Comparison of ENCODE assay signal across 20 cellular contexts in the genomic region with DNA sequence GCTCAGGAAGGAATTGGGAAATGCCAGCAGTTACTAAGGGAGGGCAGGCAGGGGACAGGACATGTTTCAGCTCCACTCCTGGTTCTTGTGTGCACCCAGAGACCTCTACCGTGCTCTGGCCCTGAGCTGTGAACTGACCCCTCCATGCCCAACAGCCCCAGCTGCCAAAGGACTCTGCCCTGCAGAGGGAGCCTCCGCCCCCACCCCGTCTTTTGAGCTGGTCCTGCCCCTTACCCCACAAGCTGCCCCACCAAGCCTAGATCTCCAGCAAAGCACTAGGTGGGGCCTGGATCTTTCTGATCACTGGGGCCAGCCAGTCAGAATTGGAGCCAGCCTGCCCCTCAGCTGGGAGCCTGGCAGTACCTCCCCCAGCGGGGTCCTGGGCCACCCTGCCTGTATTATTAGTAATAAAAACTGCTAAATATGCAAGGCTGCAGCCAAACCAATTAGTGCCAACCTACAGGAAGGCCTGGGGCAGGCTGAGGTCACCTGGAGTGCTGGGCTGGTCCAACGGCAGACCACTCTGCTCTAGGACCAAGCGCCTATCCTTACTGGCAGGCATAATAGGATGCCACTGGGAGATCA. TPM values are rescaled to one million over a fixed set of nuclear protein-coding genes. Genes with fewer than 3 reads are reported as not detected.
A peak's percentile ranks its signal among the peaks of the same experiment; 100 is the strongest.
DNase-seq lines count a peak whose midpoint lies in the region; ATAC-seq, FAIRE-seq and TF ChIP-seq lines count a peak whose summit lies in the region.
"Had no signal": no experiment of that assay in that cellular context is flagged by ENCODE, and none has a peak within 500 bp of the region (broad histone marks: within the 10 kb centered on the region; RNA-seq: fewer than 3 reads in every experiment).

No MANE protein-coding gene starts in this region.

- H3K18ac ChIP-seq in H9 (ENCODE audit: insufficient read length, low read depth, low read length) (no peak overlapping the region), neuronal stem cell (ENCODE audit: low read length) (no peak overlapping the region)

- H3K9me3 Mint-ChIP-seq in H9: no peaks in the 10 kb centered on the region
- H3K9me3 Mint-ChIP-seq: CD4-positive, alpha-beta memory T cell had no signal

- H3T11ph ChIP-seq in H9 (ENCODE audit: low read length): no peak overlapping the region

- H2BK5ac ChIP-seq in H9 (ENCODE audit: insufficient read length, low read length) (no peak overlapping the region), neuronal stem cell (ENCODE audit: low read length) (no peak overlapping the region)

- H2BK15ac ChIP-seq in H9 (ENCODE audit: low read depth, low read length): no peak overlapping the region
- H2BK15ac ChIP-seq in neuronal stem cell (ENCODE audit: low read length): no peak overlapping the region

- H3K36me3 ChIP-seq in kidney (ENCODE audit: control insufficient read depth in 1 of 2, insufficient read depth in 2 of 2, low read length in 2 of 2) (peaks cover 14 to 24% of the 10 kb centered on the region in 2 donors), neuronal stem cell (replicated peaks in 1 of 2; ENCODE audit: control insufficient read depth in 2 of 2, insufficient read depth in 2 of 2, low read length in 2 of 2) (peaks cover 13 to 17% of the 10 kb centered on the region in 2 donors), upper lobe of right lung (peaks cover 19% of the 10 kb centered on the region)

- H4K20me1 ChIP-seq in H9 (ENCODE audit: control insufficient read depth, insufficient read depth, insufficient read length): no peaks in the 10 kb centered on the region

- H4K91ac ChIP-seq in H9 (ENCODE audit: insufficient read length, low read depth, low read length) (no peak overlapping the region), neuronal stem cell (ENCODE audit: low read depth, low read length, poor library complexity) (no peak overlapping the region)

- H3K56ac ChIP-seq in H9 (ENCODE audit: insufficient read length, low read depth, low read length): no peak overlapping the region

- H3K79me1 ChIP-seq in H9 (ENCODE audit: insufficient read depth, low read depth, low read length, poor library complexity, severe bottlenecking): no peaks in the 10 kb centered on the region
- H3K79me1 ChIP-seq in neuronal stem cell (ENCODE audit: low read depth, low read length): no peaks in the 10 kb centered on the region

- no peaks in the 10 kb centered on the region for H3K27me3 ChIP-seq in H9 (ENCODE audit: insufficient read depth, low read length)
- no peaks in the 10 kb centered on the region for H3K27me3 ChIP-seq in neuronal stem cell (ENCODE audit: control insufficient read depth in 3 of 3, insufficient read depth in 3 of 3, low read depth in 1 of 3, low read length in 3 of 3)
- H3K27me3 ChIP-seq in upper lobe of right lung: no peaks in the 10 kb centered on the region

- H3K79me2 ChIP-seq in H9 (ENCODE audit: insufficient read depth, low read length): no peaks in the 10 kb centered on the region

- ATAC-seq in upper lobe of right lung (no peak), HG03175 (IDR thresholded peaks at IDR 0.05; ENCODE audit: unreplicated experiment) (no peak)
- ATAC-seq: HCT116 had no signal

- no peak overlapping the region for H3K4me3 Mint-ChIP-seq in H9
- H3K4me3 Mint-ChIP-seq: B cell; CD4-positive, alpha-beta memory T cell had no signal

- H3K4me1 ChIP-seq in H9 (ENCODE audit: insufficient read depth, low read length) (no peaks in the 10 kb centered on the region), kidney (ENCODE audit: control insufficient read depth in 1 of 2, insufficient read depth in 1 of 2, low read depth in 1 of 2, low read length in 2 of 2) (no peaks in the 10 kb centered on the region), neuronal stem cell (ENCODE audit: control insufficient read depth in 2 of 2, insufficient read depth in 1 of 2, low read depth in 1 of 2, low read length in 2 of 2) (no peaks in the 10 kb centered on the region), upper lobe of right lung (no peaks in the 10 kb centered on the region)

- H3K14ac ChIP-seq in H9 (ENCODE audit: insufficient read depth, low read length): 0 out of 2 replicates have a peak overlapping the region, but pooled peaks have one; percentile 24
- peak overlapping the region; percentile 38 for H3K14ac ChIP-seq in neuronal stem cell (ENCODE audit: low read length)

- H3K23ac ChIP-seq in H9 (ENCODE audit: insufficient read length, low read depth, low read length) (no peak overlapping the region), neuronal stem cell (ENCODE audit: low read depth, low read length, poor library complexity) (peak overlapping the region; percentile 27)

- H3K4me3 ChIP-seq in kidney (ENCODE audit: low read length in 2 of 2) (no peak overlapping the region), neuronal stem cell (ENCODE audit: low read length in 2 of 2) (no peak overlapping the region), upper lobe of right lung (no peak overlapping the region)

- H3K36me3 Mint-ChIP-seq in H9 (ENCODE audit: insufficient read depth in 1 of 3, low read depth in 3 of 3): peaks cover 16 to 31% (median 28%) of the 10 kb centered on the region in 3 experiments

- H2BK120ac ChIP-seq in H9 (ENCODE audit: low read depth, low read length, poor library complexity, severe bottlenecking) (no peak overlapping the region), neuronal stem cell (ENCODE audit: low read depth, low read length) (no peak overlapping the region)

- H3K27ac ChIP-seq in H9 (ENCODE audit: insufficient read length, low read depth, low read length) (no peak overlapping the region), kidney (ENCODE audit: low read depth in 2 of 2, low read length in 2 of 2) (no peak overlapping the region), neuronal stem cell (replicated peaks; ENCODE audit: low read length) (no peak overlapping the region), upper lobe of right lung (no peak overlapping the region)

- WGBS in H9 (ENCODE audit: extremely low coverage, insufficient read length, low lambda C conversion rate): no CpG with 5 or more reads among the region's 6 CpGs
- no CpG with 5 or more reads among the region's 6 CpGs for WGBS in neuronal stem cell (ENCODE audit: extremely low coverage in 2 of 2, insufficient read length in 2 of 2, insufficient replicate concordance in 1 of 2), 2 donors

- H3K4me2 ChIP-seq in H9 (ENCODE audit: insufficient read depth, insufficient read length, low read length): no peak overlapping the region
- no peak overlapping the region for H3K4me2 ChIP-seq in neuronal stem cell (ENCODE audit: insufficient read depth, low read length, poor library complexity, severe bottlenecking)

- H3K9ac ChIP-seq in H9 (ENCODE audit: extremely low read depth, insufficient read length, low read length) (no peak overlapping the region), kidney (ENCODE audit: low read length in 2 of 2) (no peak overlapping the region), neuronal stem cell (ENCODE audit: low read depth, low read length, poor library complexity) (no peak overlapping the region)

- H2BK12ac ChIP-seq in H9 (ENCODE audit: insufficient read length, low read depth, low read length) (no peak overlapping the region), neuronal stem cell (ENCODE audit: low read length) (no peak overlapping the region)

- H2AK5ac ChIP-seq in H9 (ENCODE audit: insufficient read length, low read length) (no peak overlapping the region), neuronal stem cell (ENCODE audit: low read depth, low read length) (no peak overlapping the region)

- TF ChIP-seq CTCF in H9 (conservative IDR thresholded peaks at IDR 0.05) (no peak), kidney (IDR thresholded peaks at IDR 0.05; ENCODE audit: borderline replicate concordance, extremely low read depth, insufficient read depth) (no peak), upper lobe of right lung (IDR thresholded peaks at IDR 0.05) (no peak)

- H4K5ac ChIP-seq in H9 (ENCODE audit: insufficient read length, low read depth, low read length): no peak overlapping the region

- no peak overlapping the region for H2BK20ac ChIP-seq in H9 (ENCODE audit: low read depth, low read length, poor library complexity, severe bottlenecking)

- H3K27me3 Mint-ChIP-seq in H9 (ENCODE audit: low read depth): no peaks in the 10 kb centered on the region
- H3K27me3 Mint-ChIP-seq: B cell; CD4-positive, alpha-beta memory T cell had no signal

- DNase-seq in H9 (no peak), kidney (peak; percentile 42), neuronal stem cell (ENCODE audit: low spot score) (no peak), upper lobe of right lung (peak; percentile 43), CD1c-positive myeloid dendritic cell (ENCODE audit: extremely low spot score) (no peak), head of caudate nucleus (no peak)
- DNase-seq: C1 segment of cervical spinal cord; CD4-positive, alpha-beta memory T cell; COR-L47; DMS153; DMS79 treated with DMSO at 0.1 percent for 48 hours; GDM1 had no signal

- H3K9me3 ChIP-seq in H9 (ENCODE audit: control insufficient read depth, low read depth, low read length): no peaks in the 10 kb centered on the region
- no peaks in the 10 kb centered on the region for H3K9me3 ChIP-seq in kidney (ENCODE audit: control insufficient read depth in 1 of 2, low read length in 2 of 2)
- H3K9me3 ChIP-seq in neuronal stem cell (replicated peaks in 1 of 2; ENCODE audit: control insufficient read depth in 2 of 2, insufficient read depth in 1 of 2, low read depth in 1 of 2, low read length in 2 of 2): peaks cover 0 to 2% of the 10 kb centered on the region in 2 donors
- no peaks in the 10 kb centered on the region for H3K9me3 ChIP-seq in upper lobe of right lung

- no peak overlapping the region for H3K4ac ChIP-seq in H9 (ENCODE audit: low read depth, low read length)
- no peak overlapping the region for H3K4ac ChIP-seq in neuronal stem cell (ENCODE audit: low read length)

- H4K8ac ChIP-seq in H9 (replicated peaks; ENCODE audit: insufficient read length, low read depth, low read length) (no peak overlapping the region), neuronal stem cell (ENCODE audit: low read depth, low read length) (no peak overlapping the region)

- no peaks in the 10 kb centered on the region for H3K4me1 Mint-ChIP-seq in H9
- H3K4me1 Mint-ChIP-seq: B cell had no signal

- no peak for FAIRE-seq in kidney (lab: Jason Lieb, UNC)
- FAIRE-seq: A204.1, D721Med, GM12892 had no signal

- 0 out of 7 replicates have a peak overlapping the region, but pooled peaks of 1 of the 3 experiments have one; percentile 31 for H3K27ac Mint-ChIP-seq in H9
- H3K27ac Mint-ChIP-seq: B cell had no signal

- intact Hi-C loops in kidney (cut with DNase I): no loop called here
- intact Hi-C loops in upper lobe of right lung (cut with DNase I): no loop called here
- intact Hi-C loops in head of caudate nucleus (cut with DNase I): no loop called here

- no peak overlapping the region for H2AFZ ChIP-seq in H9 (ENCODE audit: low read length)
- no peak overlapping the region for H2AFZ ChIP-seq in neuronal stem cell (ENCODE audit: low read length)

- H3K23me2 ChIP-seq in H9 (ENCODE audit: insufficient read length, low read depth, low read length, poor library complexity, severe bottlenecking): no peaks in the 10 kb centered on the region

RNA-seq across cellular contexts. Expression of gene DRICH1, which starts 23.9 kb away (rescaled TPM):
- total RNA-seq in H9 (2021) (not detected in 2 replicates), kidney (1.1 TPM), upper lobe of right lung (0.96 TPM)
- polyA plus RNA-seq in kidney (ENCODE audit: insufficient read depth, low read depth, low replicate concordance): 1.3 TPM
- polyA plus RNA-seq in neuronal stem cell (2013, experiment 1 of 2): 0.26 TPM
- polyA plus RNA-seq in neuronal stem cell (2013, experiment 2 of 2): 0.26 TPM
- total RNA-seq: H4 had no signal
- polyA plus RNA-seq: CD4-positive, alpha-beta memory T cell had no signal

RNA-seq across cellular contexts. Expression of gene RGL4, which starts 34.8 kb away (rescaled TPM):
- total RNA-seq in H9 (2021) (not detected in 2 replicates), kidney (0.60 TPM), upper lobe of right lung (1.2 TPM)
- 0.80 TPM for polyA plus RNA-seq in kidney (ENCODE audit: insufficient read depth, low read depth, low replicate concordance)
- polyA plus RNA-seq in neuronal stem cell (2013, experiment 1 of 2): not detected
- not detected for polyA plus RNA-seq in neuronal stem cell (2013, experiment 2 of 2)
- total RNA-seq: H4, HT1080 had no signal

Comparison
In these comparisons a context has a peak if more than half of its experiments do, and no peak if none do; other contexts are left out.
1. DNase-seq: peak in kidney (single experiment) and upper lobe of right lung (single experiment); none in H9 (single experiment), neuronal stem cell (single experiment), CD1c-positive myeloid dendritic cell (single experiment) and head of caudate nucleus (0 of 42).